20 cellular contexts compared by ENCODE assay signal in genomic region chrX:114582264-114582632, GRCh38. TPM values are rescaled to one million over a fixed set of nuclear protein-coding genes. Genes with fewer than 3 reads are reported as not detected.
DNase-seq lines count a peak whose midpoint lies in the region; ATAC-seq and TF ChIP-seq lines count a peak whose summit lies in the region.
"Had no signal": no experiment of that assay in that cellular context is flagged by ENCODE, and none has a peak within 500 bp of the region (broad histone marks: within the 10 kb centered on the region; RNA-seq: fewer than 3 reads in every experiment).

No MANE protein-coding gene starts in this region.

- H3F3A ChIP-seq in neural cell (ENCODE audit: insufficient read depth, low read length, poor library complexity, severe bottlenecking), result no peaks in the 10 kb centered on the region

- TF ChIP-seq CTCF in hepatocyte (IDR thresholded peaks at IDR 0.05; ENCODE audit: poor library complexity) (no peak), neural cell (IDR thresholded peaks at IDR 0.05; ENCODE audit: poor library complexity, severe bottlenecking) (no peak), vagina (IDR thresholded peaks at IDR 0.05) (no peak)

- no peaks in the 10 kb centered on the region for H3K79me2 ChIP-seq in hepatocyte
- H3K79me2 ChIP-seq in neural cell (replicated peaks; ENCODE audit: insufficient read depth, low read length), result peaks cover 9% of the 10 kb centered on the region

- no peaks in the 10 kb centered on the region for H4K20me1 ChIP-seq in hepatocyte (ENCODE audit: insufficient read depth, poor library complexity, severe bottlenecking)
- no peaks in the 10 kb centered on the region for H4K20me1 ChIP-seq in neural cell (ENCODE audit: insufficient read depth)

- H3K4me3 ChIP-seq in HUES48 (ENCODE audit: low read depth, low read length), result peak overlapping the region; percentile 64
- H3K4me3 ChIP-seq in hepatocyte, result no peak overlapping the region
- peak overlapping the region; percentile 59 for H3K4me3 ChIP-seq in neural cell (ENCODE audit: low read length)
- H3K4me3 ChIP-seq in vagina, result no peak overlapping the region
- H3K4me3 ChIP-seq: BLaER1 treated with 17β-estradiol and CSF1 and Interleukin-3, amounts not matched to agents 10 nM and 100 nM had no signal

- H3K9ac ChIP-seq in ES-I3 (ENCODE audit: low read depth, low read length), result peak overlapping the region; percentile 50
- no peak overlapping the region for H3K9ac ChIP-seq in HUES48 (ENCODE audit: low read depth, low read length)
- no peak overlapping the region for H3K9ac ChIP-seq in neural cell (ENCODE audit: low read length)
- H3K9ac ChIP-seq: BLaER1 treated with 17β-estradiol and CSF1 and Interleukin-3, amounts not matched to agents 10 nM and 100 nM had no signal

- H3K4me2 ChIP-seq in hepatocyte (peak overlapping the region; percentile 89), neural cell (ENCODE audit: low read length) (no peak overlapping the region)
- H3K4me2 ChIP-seq: BLaER1 treated with 17β-estradiol and CSF1 and Interleukin-3, amounts not matched to agents 10 nM and 100 nM had no signal

- H3K36me3 ChIP-seq in ES-I3 (ENCODE audit: insufficient read depth, low read length) (no peaks in the 10 kb centered on the region), HUES48 (ENCODE audit: control insufficient read depth, insufficient read depth, low read length) (no peaks in the 10 kb centered on the region), hepatocyte (replicated peaks; ENCODE audit: insufficient read depth, low read depth) (no peaks in the 10 kb centered on the region), neural cell (ENCODE audit: insufficient read depth, low read length) (no peaks in the 10 kb centered on the region), vagina (no peaks in the 10 kb centered on the region)
- H3K36me3 ChIP-seq: BLaER1 treated with 17β-estradiol and CSF1 and Interleukin-3, amounts not matched to agents 10 nM and 100 nM had no signal

- H2AFZ ChIP-seq in hepatocyte (peak overlapping the region; percentile 64), neural cell (ENCODE audit: low read depth, low read length) (no peak overlapping the region)

- H3K27ac ChIP-seq in HUES48 (ENCODE audit: low read depth, low read length) (no peak overlapping the region), hepatocyte (no peak overlapping the region), neural cell (ENCODE audit: low read length) (no peak overlapping the region), vagina (no peak overlapping the region)
- H3K27ac ChIP-seq: BLaER1 treated with 17β-estradiol and CSF1 and Interleukin-3, amounts not matched to agents 10 nM and 100 nM had no signal

- H3K4me1 ChIP-seq in ES-I3 (ENCODE audit: insufficient read depth, low read length) (no peaks in the 10 kb centered on the region; the same call in 1 of the 2 replicates), HUES48 (ENCODE audit: control insufficient read depth, insufficient read depth, low read length) (peaks cover 37% of the 10 kb centered on the region), hepatocyte (ENCODE audit: insufficient read depth) (peaks cover 14% of the 10 kb centered on the region), vagina (peaks cover 10% of the 10 kb centered on the region)
- H3K4me1 ChIP-seq: BLaER1 treated with 17β-estradiol and CSF1 and Interleukin-3, amounts not matched to agents 10 nM and 100 nM had no signal

- H3K27me3 ChIP-seq in HUES48 (ENCODE audit: control insufficient read depth, insufficient read depth, low read length) (peaks cover 99% of the 10 kb centered on the region), hepatocyte (peaks cover 90% of the 10 kb centered on the region), neural cell (ENCODE audit: insufficient read depth, low read depth, low read length) (peaks cover 29% of the 10 kb centered on the region), vagina (peaks cover 22% of the 10 kb centered on the region)

- ATAC-seq in GM21619 (IDR thresholded peaks at IDR 0.05; ENCODE audit: unreplicated experiment) (no peak), HG02970 (IDR thresholded peaks at IDR 0.05; ENCODE audit: low FRiP score, unreplicated experiment) (no peak)

- TF ChIP-seq POLR2A in vagina (IDR thresholded peaks at IDR 0.05), result no peak

- TF ChIP-seq EP300 in neural cell (conservative IDR thresholded peaks at IDR 0.05; ENCODE audit: poor library complexity, severe bottlenecking), result no peak

- no peak for DNase-seq in hepatocyte (ENCODE audit: low spot score)
- DNase-seq in NCI-H774 (lab: John Stamatoyannopoulos, UW), result no peak
- DNase-seq in vagina (ENCODE audit: extremely low spot score in 2 of 2), result no peak
- DNase-seq: CD8-positive, alpha-beta memory T cell; DMS79; KG1; NCI-H1417; NCI-H1930; NCI-H2171 treated with DMSO at 0.1 percent for 48 hours; NCI-H446; NK-92 treated with Interleukin-12 subunit alpha and Interleukin-12 subunit beta, amount 100 ng/mL, for 24 hours; Right ventricle myocardium superior; SW 1271 had no signal

- intact Hi-C loops in vagina (cut with DNase I), result no loop called here

- H3K9me2 ChIP-seq in hepatocyte (replicated peaks; ENCODE audit: insufficient read depth) (no peaks in the 10 kb centered on the region), neural cell (ENCODE audit: insufficient read depth, low read length) (no peaks in the 10 kb centered on the region)

- TF ChIP-seq RAD21 in neural cell (conservative IDR thresholded peaks at IDR 0.05), result no peak

- 25% methylated on average over 12 of the region's 12 CpGs for WGBS in hepatocyte (ENCODE audit: low lambda C conversion rate, missing lambda C conversion rate)

- H3K9me3 ChIP-seq in ES-I3 (ENCODE audit: control insufficient read depth, insufficient read depth, low read length) (no peaks in the 10 kb centered on the region), HUES48 (ENCODE audit: control insufficient read depth, insufficient read depth, low read length) (no peaks in the 10 kb centered on the region), hepatocyte (ENCODE audit: low read depth) (no peaks in the 10 kb centered on the region), neural cell (ENCODE audit: low read length) (no peaks in the 10 kb centered on the region), vagina (no peaks in the 10 kb centered on the region)

TF ChIP-seq in neural cell, 6 proteins besides CTCF, POLR2A, EP300 and RAD21:
- TF ChIP-seq POLR2AphosphoS5 (IDR thresholded peaks at IDR 0.05), result no peak
- TF ChIP-seq TAF1 (IDR thresholded peaks at IDR 0.05; ENCODE audit: low read depth), result no peak
- no peak for TF ChIP-seq EZH2 (IDR thresholded peaks at IDR 0.05; ENCODE audit: borderline replicate concordance, insufficient read depth, low read length, poor library complexity, severe bottlenecking)
- no peak for TF ChIP-seq SMC3 (conservative IDR thresholded peaks at IDR 0.05; ENCODE audit: poor library complexity)
- TF ChIP-seq REST (IDR thresholded peaks at IDR 0.05; ENCODE audit: borderline replicate concordance), result no peak
- TF ChIP-seq MXI1 (conservative IDR thresholded peaks at IDR 0.05; ENCODE audit: poor library complexity, severe bottlenecking), result no peak

RNA-seq across cellular contexts. Expression of gene HTR2C, which starts 1.6 kb away (rescaled TPM):
- total RNA-seq in hepatocyte (0.04 and 0.27 TPM in 2 replicates), vagina (1.7 TPM)
- polyA plus RNA-seq in hepatocyte (not detected in 2 replicates), neural cell (7.2 and 8.6 TPM in 2 replicates)
- 6.8 and 9.5 TPM in 2 replicates for polyA minus RNA-seq in neural cell
- total RNA-seq: CD8-positive, alpha-beta memory T cell; OCI-LY7; Right ventricle myocardium superior had no signal
- polyA plus RNA-seq: CD8-positive, alpha-beta memory T cell had no signal

Comparison
In these comparisons a context has a peak if more than half of its experiments do, and no peak if none do; other contexts are left out.
1. H3K4me3 ChIP-seq: peak in HUES48 (single experiment) and neural cell (single experiment); none in hepatocyte (single experiment) and vagina (0 of 2).